ENCODE assay signal across 9 cellular contexts in genomic region chr21:16587141-16587570, GRCh38.
DNase-seq lines count a peak whose midpoint lies in the region; ATAC-seq, FAIRE-seq and TF ChIP-seq lines count a peak whose summit lies in the region.
"Had no signal": no experiment of that assay in that cellular context is flagged by ENCODE, and none has a peak within 500 bp of the region (broad histone marks: within the 10 kb centered on the region; RNA-seq: fewer than 3 reads in every experiment).

No MANE protein-coding gene starts in this region.

- peak overlapping the region; percentile 86 for H3K4me2 ChIP-seq in smooth muscle cell

- FAIRE-seq in RCC 7860 (lab: Jason Lieb, UNC): no peak

- H3K4me3 ChIP-seq in smooth muscle cell: peak overlapping the region; percentile 40
- H3K4me3 ChIP-seq: HAP-1 had no signal

- no peaks in the 10 kb centered on the region for H3K36me3 ChIP-seq in smooth muscle cell (ENCODE audit: low read depth)
- H3K36me3 ChIP-seq: HAP-1 had no signal

- DNase-seq in HEK293T (ENCODE audit: extremely low spot score) (peak; percentile 51), left cardiac atrium (peak; percentile 54), smooth muscle cell (lab: John Stamatoyannopoulos, UW; ENCODE audit: unreplicated experiment) (no peak), NCI-H510A treated with DMSO at 0.1 percent for 48 hours (lab: John Stamatoyannopoulos, UW) (no peak), iPS-NIHi7 (ENCODE audit: extremely low spot score) (no peak), NK-92 (lab: John Stamatoyannopoulos, UW; ENCODE audit: unreplicated experiment) (no peak), RCC 7860 (ENCODE audit: low spot score) (no peak)

- POLR2A ChIA-PET in HEK293T (lab: Yijun Ruan, JAX): no interaction called here

- H3K9ac ChIP-seq in smooth muscle cell (ENCODE audit: low read depth): peak overlapping the region; percentile 58

- H4K20me1 ChIP-seq in smooth muscle cell (ENCODE audit: low read depth): no peaks in the 10 kb centered on the region

- ATAC-seq in SK-N-SH treated with all-trans-retinoic acid at 6 μM for 48 hours (peak; percentile 70), left cardiac atrium (peak; percentile 64 to 73)

- intact Hi-C loops in left cardiac atrium (cut with DNase I): no loop called here

- no peaks in the 10 kb centered on the region for H3F3A ChIP-seq in smooth muscle cell (ENCODE audit: low read depth)

- CTCF ChIA-PET in HEK293T (lab: Yijun Ruan, JAX): no interaction called here

- H3K27me3 ChIP-seq in smooth muscle cell (ENCODE audit: low read depth): no peaks in the 10 kb centered on the region

- H3K9me3 ChIP-seq in smooth muscle cell (replicated peaks; ENCODE audit: low read depth): no peaks in the 10 kb centered on the region
- H3K9me3 ChIP-seq: HAP-1 had no signal

- H3K27ac ChIP-seq in smooth muscle cell (ENCODE audit: low read depth): peak overlapping the region; percentile 78

- TF ChIP-seq CTCF in smooth muscle cell (IDR thresholded peaks at IDR 0.05; ENCODE audit: borderline replicate concordance, insufficient read depth, poor library complexity, severe bottlenecking): no peak

- 62% methylated on average over 5 of the region's 5 CpGs for WGBS in smooth muscle cell (ENCODE audit: low lambda C conversion rate)

- peaks cover 12% of the 10 kb centered on the region for H3K4me1 ChIP-seq in smooth muscle cell (ENCODE audit: low read depth)

- H2AFZ ChIP-seq in smooth muscle cell (ENCODE audit: low read depth): peak overlapping the region; percentile 90

- H3K79me2 ChIP-seq in smooth muscle cell (ENCODE audit: low read depth): no peaks in the 10 kb centered on the region

TF ChIP-seq in HEK293T, 16 proteins besides CTCF, POLR2A, EP300 and RAD21:
- TF ChIP-seq BHLHE40 (IDR thresholded peaks at IDR 0.05; ENCODE audit: borderline replicate concordance) (no peak), LEF1 (IDR thresholded peaks at IDR 0.05; ENCODE audit: borderline replicate concordance) (no peak), ARNT (IDR thresholded peaks at IDR 0.05) (no peak), FOXA1 (IDR thresholded peaks at IDR 0.05) (no peak), FOXM1 (IDR thresholded peaks at IDR 0.05; ENCODE audit: borderline replicate concordance) (no peak)

TF ChIP-seq in SK-N-SH treated with all-trans-retinoic acid at 6 μM for 48 hours, 23 proteins besides CTCF, POLR2A, EP300 and RAD21:
- TF ChIP-seq ZNF70 (CRISPR knock-in tag; IDR thresholded peaks at IDR 0.05): no peak
- TF ChIP-seq TSHZ2 (CRISPR knock-in tag; IDR thresholded peaks at IDR 0.05): no peak
- TF ChIP-seq RARB (CRISPR knock-in tag; IDR thresholded peaks at IDR 0.05): no peak
- TF ChIP-seq TCF4 (CRISPR knock-in tag; IDR thresholded peaks at IDR 0.05; ENCODE audit: borderline replicate concordance): no peak
- TF ChIP-seq GLIS3 (CRISPR knock-in tag; IDR thresholded peaks at IDR 0.05): no peak
- no peak for TF ChIP-seq ZNF8 (CRISPR knock-in tag; IDR thresholded peaks at IDR 0.05)
- no peak for TF ChIP-seq PATZ1 (CRISPR knock-in tag; IDR thresholded peaks at IDR 0.05; ENCODE audit: borderline replicate concordance)
- TF ChIP-seq ISL1 (CRISPR knock-in tag; IDR thresholded peaks at IDR 0.05): no peak
- TF ChIP-seq BACH2 (CRISPR knock-in tag; IDR thresholded peaks at IDR 0.05; ENCODE audit: borderline replicate concordance): no peak
- TF ChIP-seq TOX (CRISPR knock-in tag; IDR thresholded peaks at IDR 0.05; ENCODE audit: borderline replicate concordance): no peak

Comparison
In these comparisons a context has a peak if more than half of its experiments do, and no peak if none do; other contexts are left out.
1. DNase-seq: peak in HEK293T (single experiment) and left cardiac atrium (single experiment); none in smooth muscle cell (single experiment), NCI-H510A treated with DMSO at 0.1 percent for 48 hours (single experiment), iPS-NIHi7 (single experiment), NK-92 (single experiment) and RCC 7860 (single experiment).